28 cellular contexts compared by ENCODE assay signal in the genomic region with DNA sequence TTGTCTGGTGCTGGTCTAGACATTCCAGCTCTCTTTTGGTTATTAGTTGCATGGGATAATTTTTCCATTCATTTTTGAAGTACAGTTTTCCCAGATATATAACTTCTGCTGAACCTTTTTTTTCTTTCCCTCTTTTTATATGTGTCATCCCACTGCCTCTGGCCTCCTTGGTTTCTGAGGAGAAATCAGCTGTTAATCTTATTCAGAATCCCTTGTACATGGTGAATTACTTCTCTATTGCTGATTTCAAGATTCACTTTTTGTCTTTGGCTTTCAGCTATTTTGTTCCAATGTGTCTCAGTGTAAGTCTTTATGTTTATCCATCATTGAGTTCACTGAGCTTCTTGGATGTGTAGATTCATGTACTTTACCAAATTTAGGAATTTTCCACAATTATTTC.
"Had no signal": no experiment of that assay in that cellular context is flagged by ENCODE, and none has a peak within 500 bp of the region (broad histone marks: within the 10 kb centered on the region; RNA-seq: fewer than 3 reads in every experiment).

No MANE protein-coding gene starts in this region.

- H3K4me1 ChIP-seq: ascending aorta, body of pancreas, SJSA1 had no signal

- FAIRE-seq: bronchial epithelial cell, RCC 7860 had no signal

- H3K27ac ChIP-seq: ascending aorta, body of pancreas, coronary artery, SJSA1 had no signal

- DNase-seq: activated CD4-positive, alpha-beta memory T cell treated with anti-CD3 and anti-CD28 coated beads for 36 hours; activated CD4-positive, alpha-beta T cell treated with anti-CD3 and anti-CD28 coated beads, Interleukin-2, amount 10 ng/mL, durations not matched to agents 7 days and 5 days; activated CD4-positive, CD25-positive, alpha-beta regulatory T cell; activated CD8-positive, alpha-beta memory T cell treated with anti-CD3 and anti-CD28 coated beads for 24 hours; activated effector memory CD4-positive, alpha-beta T cell treated with anti-CD3 and anti-CD28 coated beads, Interleukin-2, amount 50 U/mL, for 16 hours; activated naive CD4-positive, alpha-beta T cell treated with Interleukin-2 at 50 U/mL for 16 hours; activated naive CD8-positive, alpha-beta T cell treated with anti-CD3 and anti-CD28 coated beads, Interleukin-2, amount 50 U/mL, for 24 hours; activated T-cell treated with anti-CD3 and anti-CD28 coated beads, Interleukin-2, amount 50 U/mL, for 4 hours; amniotic stem cell; body of pancreas; central memory CD4-positive, alpha-beta T cell; NCI-H1048; NCI-H146; NCI-H187 treated with DMSO at 0.1 percent for 48 hours; NCI-H2081 treated with DMSO at 0.1 percent for 48 hours; NCI-H446; NCI-H524; PC-3; SHP77; SW 1271 had no signal

- ATAC-seq: activated naive CD4-positive, alpha-beta T cell treated with anti-CD3 and anti-CD28 coated beads, Interleukin-2, amount 50 U/mL, for 72 hours; activated naive CD8-positive, alpha-beta T cell treated with anti-CD3 and anti-CD28 coated beads, Interleukin-2, amount 50 U/mL, for 24 hours; activated T-cell treated with anti-CD3 and anti-CD28 coated beads, Interleukin-2, amount 50 U/mL, for 4 hours; body of pancreas; PC-3; SK-N-SH treated with all-trans-retinoic acid at 6 μM for 48 hours had no signal

- H3K4me3 Mint-ChIP-seq: activated CD4-positive, alpha-beta memory T cell treated with anti-CD3 and anti-CD28 coated beads for 36 hours; activated CD4-positive, alpha-beta T cell treated with anti-CD3 and anti-CD28 coated beads, Interleukin-2, amount 10 ng/mL, durations not matched to agents 7 days and 5 days; activated naive CD8-positive, alpha-beta T cell treated with anti-CD3 and anti-CD28 coated beads, Interleukin-2, amount 50 U/mL, for 24 hours; activated T-cell treated with anti-CD3 and anti-CD28 coated beads, Interleukin-2, amount 50 U/mL, for 4 hours; T-helper 1 cell treated with Interleukin-12 subunit alpha and Interleukin-12 subunit beta and Interleukin-4 antibody, amounts not matched to agents 30 μg/mL and 1 μg/mL, for 36 hours had no signal

- H3K27me3 ChIP-seq: ascending aorta, body of pancreas had no signal

- H3K27ac Mint-ChIP-seq: activated CD4-positive, alpha-beta memory T cell treated with anti-CD3 and anti-CD28 coated beads for 36 hours; activated CD4-positive, alpha-beta T cell treated with anti-CD3 and anti-CD28 coated beads, Interleukin-2, amount 10 ng/mL, durations not matched to agents 7 days and 5 days; activated naive CD4-positive, alpha-beta T cell treated with anti-CD3 and anti-CD28 coated beads, Interleukin-2, amount 50 U/mL, for 72 hours; activated naive CD8-positive, alpha-beta T cell treated with anti-CD3 and anti-CD28 coated beads, Interleukin-2, amount 50 U/mL, for 24 hours; T-helper 1 cell treated with Interleukin-12 subunit alpha and Interleukin-12 subunit beta and Interleukin-4 antibody, amounts not matched to agents 30 μg/mL and 1 μg/mL, for 36 hours had no signal

- H3K4me1 Mint-ChIP-seq: activated CD4-positive, alpha-beta T cell treated with anti-CD3 and anti-CD28 coated beads, Interleukin-2, amount 10 ng/mL, durations not matched to agents 7 days and 5 days; activated naive CD8-positive, alpha-beta T cell treated with anti-CD3 and anti-CD28 coated beads, Interleukin-2, amount 50 U/mL, for 24 hours had no signal

- H3K9me3 ChIP-seq: ascending aorta, body of pancreas had no signal

- H3K36me3 ChIP-seq: ascending aorta, SJSA1 had no signal

- H3K4me3 ChIP-seq: ascending aorta, body of pancreas, coronary artery, SJSA1 had no signal
